11 cellular contexts compared by ENCODE assay signal in genomic region chr7:128217972-128218652, GRCh38. TPM values are rescaled to one million over a fixed set of nuclear protein-coding genes. Genes with fewer than 3 reads are reported as not detected.
DNase-seq lines count a peak whose midpoint lies in the region; ATAC-seq and TF ChIP-seq lines count a peak whose summit lies in the region.
"Had no signal": no experiment of that assay in that cellular context is flagged by ENCODE, and none has a peak within 500 bp of the region (broad histone marks: within the 10 kb centered on the region; RNA-seq: fewer than 3 reads in every experiment).

No MANE protein-coding gene starts in this region.

- POLR2A ChIA-PET in HCT116 (lab: Charles Lee), result no interaction called here

- H3K36me3 ChIP-seq in HCT116 (ENCODE audit: control insufficient read depth in 1 of 2, insufficient read depth in 2 of 2, low read length in 2 of 2), result no peaks in the 10 kb centered on the region

- no peak overlapping the region for H2AFZ ChIP-seq in HCT116 (ENCODE audit: low read depth, low read length, poor library complexity, severe bottlenecking)

- H4K20me1 ChIP-seq in HCT116 (ENCODE audit: insufficient read depth), result no peaks in the 10 kb centered on the region

- H3K27me3 ChIP-seq in HCT116 (ENCODE audit: insufficient read depth, low read length) (no peaks in the 10 kb centered on the region), foreskin keratinocyte (peaks cover 10% of the 10 kb centered on the region)

- RAD21 ChIA-PET in HCT116 (lab: Charles Lee; ENCODE audit: low non-redundant PET in 1 of 2, low total read pairs in 2 of 2, uncharacterized antibody in 2 of 2, unreplicated experiment in 2 of 2), result no interaction called here

- CTCF ChIA-PET in HCT116 (lab: Charles Lee), result interaction anchor here (1.0 to 1.1 kb wide), 2 partner anchors 8 to 510 kb away, joined by 4 to 5 read pairs; no protein-coding TSS in a partner anchor

- no peak for TF ChIP-seq POLR2A in HCT116 (IDR thresholded peaks at IDR 0.05; ENCODE audit: borderline replicate concordance, extremely low read depth, insufficient read depth, insufficient read length)

- H3K4me1 ChIP-seq in HCT116 (ENCODE audit: control insufficient read depth in 1 of 2, insufficient read depth in 2 of 2, low read length in 2 of 2) (peaks cover 6 to 15% of the 10 kb centered on the region in 2 experiments), foreskin keratinocyte (no peaks in the 10 kb centered on the region)

- H3K79me2 ChIP-seq in HCT116 (ENCODE audit: insufficient read depth, low read length), result no peaks in the 10 kb centered on the region

- no peaks in the 10 kb centered on the region for H3K9me3 ChIP-seq in HCT116 (ENCODE audit: control insufficient read depth in 1 of 2, insufficient read depth in 1 of 2, low read depth in 1 of 2, low read length in 2 of 2)

- DNase-seq in AG09309 (ENCODE audit: low read depth) (no peak), HCT116 (ENCODE audit: low read depth, low spot score) (no peak), SK-MEL-5 (ENCODE audit: low read depth, low spot score) (peak; percentile 61), foreskin keratinocyte (no peak), iPS-NIHi7 (ENCODE audit: extremely low spot score) (no peak), DMS153 treated with DMSO at 0.1 percent for 48 hours (lab: John Stamatoyannopoulos, UW; ENCODE audit: unreplicated experiment) (no peak), coronary artery (ENCODE audit: low spot score) (no peak), NCI-H187 treated with DMSO at 0.1 percent for 48 hours (lab: John Stamatoyannopoulos, UW) (no peak)
- DNase-seq: naive thymus-derived CD8-positive, alpha-beta T cell; NCI-H345; stimulated activated naive CD8-positive, alpha-beta T cell treated with anti-CD3 and anti-CD28 coated beads, Interleukin-15, amount 100 ng/mL, for 72 hours had no signal

- H3K27ac ChIP-seq in HCT116 (ENCODE audit: low read depth, low read length) (no peak overlapping the region), foreskin keratinocyte (no peak overlapping the region), coronary artery (no peak overlapping the region)

- H3K4me3 ChIP-seq in AG09309 (ENCODE audit: control insufficient read depth, low read depth, low read length) (no peak overlapping the region), HCT116 (replicated peaks in 1 of 2; ENCODE audit: low read depth in 1 of 2, low read length in 2 of 2) (no peak overlapping the region), coronary artery (no peak overlapping the region)

- no peaks in the 10 kb centered on the region for H3K9me2 ChIP-seq in HCT116 (ENCODE audit: insufficient read depth)

- H3K9ac ChIP-seq in HCT116 (ENCODE audit: low read length), result no peak overlapping the region

- intact Hi-C loops in HCT116 (cut with micrococcal nuclease), result no loop called here

- no peak overlapping the region for H3K4me2 ChIP-seq in HCT116 (ENCODE audit: low read length)

- TF ChIP-seq CTCF in AG09309 (IDR thresholded peaks at IDR 0.05; ENCODE audit: control insufficient read depth, insufficient read depth, low read depth, low read length, missing control alignments), result peak; percentile 21
- peak in 2 of 3 experiments; percentile 45 to 51; a peak in 4 of 6 replicates for TF ChIP-seq CTCF in HCT116 (IDR thresholded peaks at IDR 0.05 in 2 of 3, conservative IDR thresholded peaks at IDR 0.05 in 1 of 3; ENCODE audit: borderline replicate concordance in 1 of 3, insufficient read depth in 1 of 3, low read depth in 2 of 3, low read length in 2 of 3)
- TF ChIP-seq CTCF in foreskin keratinocyte (conservative IDR thresholded peaks at IDR 0.05), result peak; percentile 31
- no peak for TF ChIP-seq CTCF in coronary artery (IDR thresholded peaks at IDR 0.05)

- in situ Hi-C loops in SK-MEL-5 (cut with HindIII; ENCODE audit: low pct_unique_long_range_greater_than_20kb, low sequenced_read_pairs), result no loop called here

- BruUV-seq in HCT116 (replicated peaks; lab: Mats Ljungman, UMichigan), result no TSS peak

- ATAC-seq in HCT116 (peak; percentile 39; the same call in 1 of the 2 replicates), foreskin keratinocyte (no peak)
- ATAC-seq: naive thymus-derived CD8-positive, alpha-beta T cell; stimulated activated naive CD8-positive, alpha-beta T cell treated with anti-CD3 and anti-CD28 coated beads, Interleukin-15, amount 100 ng/mL, for 72 hours had no signal

- TF ChIP-seq RAD21 in HCT116 (IDR thresholded peaks at IDR 0.05; ENCODE audit: low read depth), result peak; percentile 38; the same call in 1 of the 2 replicates

TF ChIP-seq in HCT116, 20 proteins besides CTCF, POLR2A, EP300 and RAD21:
- TF ChIP-seq, protein P1, sequence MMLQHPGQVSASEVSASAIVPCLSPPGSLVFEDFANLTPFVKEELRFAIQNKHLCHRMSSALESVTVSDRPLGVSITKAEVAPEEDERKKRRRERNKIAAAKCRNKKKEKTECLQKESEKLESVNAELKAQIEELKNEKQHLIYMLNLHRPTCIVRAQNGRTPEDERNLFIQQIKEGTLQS (IDR thresholded peaks at IDR 0.05), result no peak
- TF ChIP-seq SIN3A (IDR thresholded peaks at IDR 0.05; ENCODE audit: low read depth) (no peak), ZNF274 (IDR thresholded peaks at IDR 0.05; ENCODE audit: low read depth, low read length) (no peak), ZBTB33 (IDR thresholded peaks at IDR 0.05; ENCODE audit: extremely low read depth, insufficient replicate concordance, low read length) (no peak), SRF (IDR thresholded peaks at IDR 0.05; ENCODE audit: low read depth) (no peak), ZFX (IDR thresholded peaks at IDR 0.05) (no peak), EZH2 (IDR thresholded peaks at IDR 0.05) (no peak), FOSL1 (IDR thresholded peaks at IDR 0.05; ENCODE audit: low read depth) (no peak), POLR2AphosphoS5 (IDR thresholded peaks at IDR 0.05; ENCODE audit: low read depth, low read length) (no peak), EZH2phosphoT487 (IDR thresholded peaks at IDR 0.05; ENCODE audit: borderline replicate concordance) (no peak), JUND (IDR thresholded peaks at IDR 0.05) (no peak)
- TF ChIP-seq, protein P2, sequence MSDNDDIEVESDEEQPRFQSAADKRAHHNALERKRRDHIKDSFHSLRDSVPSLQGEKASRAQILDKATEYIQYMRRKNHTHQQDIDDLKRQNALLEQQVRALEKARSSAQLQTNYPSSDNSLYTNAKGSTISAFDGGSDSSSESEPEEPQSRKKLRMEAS (IDR thresholded peaks at IDR 0.05), result no peak

RNA-seq across cellular contexts. Expression of gene LEP, which starts 23.0 kb away (rescaled TPM):
- total RNA-seq in HCT116 (2021; ENCODE audit: unreplicated experiment) (not detected), foreskin keratinocyte (not detected in 2 replicates)
- not detected in 2 replicates for polyA plus RNA-seq in HCT116 (2012)
- total RNA-seq in SK-MEL-5 (2014; rRNA removed; shearing (Covaris generic)), result not detected in 2 replicates
- polyA plus RNA-seq in SK-MEL-5 (2015; cell fraction: cytosol; rRNA removed), result not detected in 2 replicates
- not detected in 2 replicates for polyA plus RNA-seq in SK-MEL-5 (2015; cell fraction: nucleus; rRNA removed)
- not detected in 2 replicates for polyA plus RNA-seq in foreskin keratinocyte
- total RNA-seq: naive thymus-derived CD8-positive, alpha-beta T cell had no signal
- polyA plus RNA-seq: naive thymus-derived CD8-positive, alpha-beta T cell had no signal
